Comparison of ENCODE assay signal across 15 cellular contexts in genomic region chr2:23584054-23584745, GRCh38.
DNase-seq lines count a peak whose midpoint lies in the region; ATAC-seq and TF ChIP-seq lines count a peak whose summit lies in the region.
"Had no signal": no experiment of that assay in that cellular context is flagged by ENCODE, and none has a peak within 500 bp of the region (broad histone marks: within the 10 kb centered on the region; RNA-seq: fewer than 3 reads in every experiment).

No MANE protein-coding gene starts in this region.

- H3K27ac ChIP-seq in rectal smooth muscle tissue (ENCODE audit: low read depth, low read length) (peak overlapping the region; percentile 88), upper lobe of right lung (no peak overlapping the region)
- H3K27ac ChIP-seq: body of pancreas had no signal

- ATAC-seq in upper lobe of right lung (no peak), HG02973 (IDR thresholded peaks at IDR 0.05; ENCODE audit: unreplicated experiment) (no peak)
- ATAC-seq: body of pancreas; HCT116; left ventricle myocardium superior; naive thymus-derived CD8-positive, alpha-beta T cell had no signal

- peaks cover 10% of the 10 kb centered on the region for H3K4me1 ChIP-seq in rectal smooth muscle tissue (ENCODE audit: control insufficient read depth, insufficient read depth, low read length)
- H3K4me1 ChIP-seq in upper lobe of right lung: no peaks in the 10 kb centered on the region

- no peaks in the 10 kb centered on the region for H3K9me3 ChIP-seq in upper lobe of right lung
- H3K9me3 ChIP-seq: body of pancreas had no signal

- H3K36me3 ChIP-seq in rectal smooth muscle tissue (ENCODE audit: control insufficient read depth, insufficient read depth, low read length): no peaks in the 10 kb centered on the region
- no peaks in the 10 kb centered on the region for H3K36me3 ChIP-seq in upper lobe of right lung

- H3K9ac ChIP-seq in rectal smooth muscle tissue (ENCODE audit: low read length): no peak overlapping the region

- H3K4me3 ChIP-seq in rectal smooth muscle tissue (ENCODE audit: low read length) (no peak overlapping the region), upper lobe of right lung (no peak overlapping the region)
- H3K4me3 ChIP-seq: body of pancreas had no signal

- DNase-seq in DMS 273 treated with DMSO at 0.1 percent for 48 hours (lab: John Stamatoyannopoulos, UW): peak; percentile 82
- DNase-seq in NCI-H2081 (lab: John Stamatoyannopoulos, UW): peak; percentile 93 to 98
- DNase-seq in SHP77 treated with DMSO at 0.1 percent for 48 hours (lab: John Stamatoyannopoulos, UW): peak; percentile 90
- DNase-seq in upper lobe of right lung: no peak
- DNase-seq in foreskin melanocyte: no peak
- no peak for DNase-seq in T1000 (lab: John Stamatoyannopoulos, UW)
- DNase-seq: activated B cell treated with CpG ODN at 0.5 μM for 24 hours; body of pancreas; Calu3; left ventricle myocardium superior; naive thymus-derived CD8-positive, alpha-beta T cell; stimulated activated CD4-positive, alpha-beta T cell treated with anti-CD3 and anti-CD28 coated beads, Interleukin-4, amount 100 ng/mL, for 24 hours had no signal

- intact Hi-C loops in upper lobe of right lung (cut with DNase I): no loop called here

- TF ChIP-seq CTCF in upper lobe of right lung (IDR thresholded peaks at IDR 0.05): no peak

- no peaks in the 10 kb centered on the region for H3K27me3 ChIP-seq in rectal smooth muscle tissue (ENCODE audit: control insufficient read depth, insufficient read depth, low read length)
- no peaks in the 10 kb centered on the region for H3K27me3 ChIP-seq in upper lobe of right lung
- H3K27me3 ChIP-seq: body of pancreas had no signal

Comparison
In these comparisons a context has a peak if more than half of its experiments do, and no peak if none do; other contexts are left out.
1. DNase-seq: peak in DMS 273 treated with DMSO at 0.1 percent for 48 hours (single experiment), NCI-H2081 (2 of 2) and SHP77 treated with DMSO at 0.1 percent for 48 hours (single experiment); none in upper lobe of right lung (single experiment), foreskin melanocyte (single experiment) and T1000 (single experiment).